1 cellular context compared by ENCODE assay signal in the genomic region with DNA sequence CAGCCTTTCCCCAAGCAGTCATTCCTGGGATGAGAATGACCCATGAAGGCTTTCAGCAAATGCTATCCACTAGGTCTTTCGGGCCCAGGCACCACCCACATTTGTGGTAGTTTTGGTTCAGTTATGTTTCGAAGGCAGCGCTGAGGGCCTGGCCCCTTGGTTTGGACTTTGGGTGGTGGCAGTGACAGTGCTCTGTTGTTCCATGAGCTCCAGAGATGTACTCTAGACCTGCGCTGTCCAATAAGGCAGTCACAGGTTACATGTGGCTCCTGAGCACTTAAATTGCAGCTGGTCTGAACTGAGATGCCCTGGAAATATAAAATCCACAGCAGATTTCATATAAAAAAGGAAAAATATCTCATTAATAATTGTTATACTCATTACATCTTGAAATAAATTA.
TF ChIP-seq lines count a peak whose summit lies in the region.

No MANE protein-coding gene starts in this region.

TF ChIP-seq in HepG2, 621 proteins besides CTCF, POLR2A, EP300 and RAD21 (continued from another document):
- TF ChIP-seq, protein P1, sequence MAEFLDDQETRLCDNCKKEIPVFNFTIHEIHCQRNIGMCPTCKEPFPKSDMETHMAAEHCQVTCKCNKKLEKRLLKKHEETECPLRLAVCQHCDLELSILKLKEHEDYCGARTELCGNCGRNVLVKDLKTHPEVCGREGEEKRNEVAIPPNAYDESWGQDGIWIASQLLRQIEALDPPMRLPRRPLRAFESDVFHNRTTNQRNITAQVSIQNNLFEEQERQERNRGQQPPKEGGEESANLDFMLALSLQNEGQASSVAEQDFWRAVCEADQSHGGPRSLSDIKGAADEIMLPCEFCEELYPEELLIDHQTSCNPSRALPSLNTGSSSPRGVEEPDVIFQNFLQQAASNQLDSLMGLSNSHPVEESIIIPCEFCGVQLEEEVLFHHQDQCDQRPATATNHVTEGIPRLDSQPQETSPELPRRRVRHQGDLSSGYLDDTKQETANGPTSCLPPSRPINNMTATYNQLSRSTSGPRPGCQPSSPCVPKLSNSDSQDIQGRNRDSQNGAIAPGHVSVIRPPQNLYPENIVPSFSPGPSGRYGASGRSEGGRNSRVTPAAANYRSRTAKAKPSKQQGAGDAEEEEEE (CRISPR knock-in tag; IDR thresholded peaks at IDR 0.05; ENCODE audit: borderline replicate concordance) = no peak
- no peak for TF ChIP-seq ZNF350 (CRISPR knock-in tag; IDR thresholded peaks at IDR 0.05; ENCODE audit: borderline replicate concordance, low read depth)
- TF ChIP-seq, protein P2, sequence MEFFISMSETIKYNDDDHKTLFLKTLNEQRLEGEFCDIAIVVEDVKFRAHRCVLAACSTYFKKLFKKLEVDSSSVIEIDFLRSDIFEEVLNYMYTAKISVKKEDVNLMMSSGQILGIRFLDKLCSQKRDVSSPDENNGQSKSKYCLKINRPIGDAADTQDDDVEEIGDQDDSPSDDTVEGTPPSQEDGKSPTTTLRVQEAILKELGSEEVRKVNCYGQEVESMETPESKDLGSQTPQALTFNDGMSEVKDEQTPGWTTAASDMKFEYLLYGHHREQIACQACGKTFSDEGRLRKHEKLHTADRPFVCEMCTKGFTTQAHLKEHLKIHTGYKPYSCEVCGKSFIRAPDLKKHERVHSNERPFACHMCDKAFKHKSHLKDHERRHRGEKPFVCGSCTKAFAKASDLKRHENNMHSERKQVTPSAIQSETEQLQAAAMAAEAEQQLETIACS (CRISPR knock-in tag; IDR thresholded peaks at IDR 0.05) = no peak
- TF ChIP-seq, protein P3, sequence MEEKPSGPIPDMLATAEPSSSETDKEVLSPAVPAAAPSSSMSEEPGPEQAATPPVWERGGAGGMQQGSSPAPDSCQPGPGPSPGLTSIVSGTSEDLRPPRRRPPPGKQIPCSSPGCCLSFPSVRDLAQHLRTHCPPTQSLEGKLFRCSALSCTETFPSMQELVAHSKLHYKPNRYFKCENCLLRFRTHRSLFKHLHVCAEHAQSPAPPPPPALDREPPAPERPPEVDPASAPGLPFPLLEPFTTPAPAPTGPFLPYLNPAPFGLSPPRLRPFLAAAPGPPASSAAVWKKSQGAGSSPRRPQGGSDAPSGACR (CRISPR knock-in tag; IDR thresholded peaks at IDR 0.05) = no peak
TF ChIP-seq in HepG2: peak in this region for 21.
